In the genomic region with DNA sequence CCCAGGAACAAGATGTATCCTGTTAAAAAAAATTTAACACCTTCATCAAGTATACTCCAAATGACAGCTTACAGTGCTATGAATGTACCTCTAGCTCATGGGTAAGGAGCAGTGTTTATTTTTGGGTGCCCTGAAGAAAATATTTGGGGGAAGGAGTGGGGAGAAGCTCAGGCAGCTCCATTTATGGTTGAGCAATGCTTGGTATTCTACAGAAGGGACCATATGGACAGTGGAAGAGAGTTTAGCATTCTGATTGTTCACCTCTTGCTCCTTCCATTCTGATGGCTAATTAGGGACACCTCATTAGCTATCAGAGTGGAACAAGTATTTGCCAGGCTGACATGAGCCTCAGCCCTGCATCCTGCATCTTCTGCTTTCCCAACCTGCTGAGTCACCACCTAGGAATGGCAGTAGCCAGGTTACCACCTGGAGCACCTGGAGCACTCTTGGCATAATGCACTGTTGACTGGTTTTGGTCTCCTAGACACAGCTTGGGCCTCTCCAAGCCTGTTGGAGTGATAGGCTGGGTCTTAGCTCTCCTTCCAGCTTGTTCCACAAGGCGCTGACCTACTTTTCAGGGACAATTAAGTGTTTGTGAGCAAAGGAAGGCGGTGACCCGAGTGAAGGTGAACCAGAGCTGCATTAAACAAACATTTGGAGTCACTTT, we compare ENCODE assay signal across 8 cellular contexts.
A peak's percentile ranks its signal among the peaks of the same experiment; 100 is the strongest.
DNase-seq lines count a peak whose midpoint lies in the region; TF ChIP-seq lines count a peak whose summit lies in the region.
"Had no signal": no experiment of that assay in that cellular context is flagged by ENCODE, and none has a peak within 500 bp of the region (broad histone marks: within the 10 kb centered on the region; RNA-seq: fewer than 3 reads in every experiment).

No MANE protein-coding gene starts in this region.

- peak; percentile 42 for DNase-seq in astrocyte of the hippocampus (ENCODE audit: low read depth, low spot score)
- peak; percentile 59 for DNase-seq in kidney glomerular epithelial cell (lab: John Stamatoyannopoulos, UW)
- peak; percentile 73 for DNase-seq in testis
- DNase-seq in T-helper 1 cell, result no peak
- DNase-seq in activated CD4-positive, alpha-beta T cell treated with anti-CD3 and anti-CD28 coated beads, Interleukin-2, amount 50 U/mL, for 1 hour, result no peak
- no peak for DNase-seq in DMS 273 treated with DMSO at 0.1 percent for 48 hours (lab: John Stamatoyannopoulos, UW)

- TF ChIP-seq CTCF in testis (IDR thresholded peaks at IDR 0.05), result no peak

- WGBS in testis, 2 donors, result 46 to 69% methylated on average over 3 of the region's 3 CpGs

- H3K4me1 ChIP-seq in testis, result peaks cover 13% of the 10 kb centered on the region

- no peak for TF ChIP-seq EP300 in Ishikawa (IDR thresholded peaks at IDR 0.05; ENCODE audit: borderline replicate concordance)

- intact Hi-C loops in testis (cut with DNase I; ENCODE audit: low total_unique reads), result no loop called here

- TF ChIP-seq RAD21 in Ishikawa (IDR thresholded peaks at IDR 0.05; ENCODE audit: low read depth), result no peak

- peak overlapping the region; percentile 69 to 72 for H3K27ac ChIP-seq in testis

- no peaks in the 10 kb centered on the region for H3K9me3 ChIP-seq in testis
- H3K9me3 ChIP-seq: adrenal gland had no signal

- no peak for TF ChIP-seq POLR2A in testis (IDR thresholded peaks at IDR 0.05)

- H3K4me3 ChIP-seq in testis, result no peak overlapping the region
- H3K4me3 ChIP-seq: adrenal gland had no signal

- no peaks in the 10 kb centered on the region for H3K27me3 ChIP-seq in testis
- H3K27me3 ChIP-seq: adrenal gland had no signal

- H3K36me3 ChIP-seq in testis (ENCODE audit: low read depth, missing control alignments), result no peaks in the 10 kb centered on the region
- H3K36me3 ChIP-seq: adrenal gland had no signal

TF ChIP-seq in Ishikawa, 13 proteins besides CTCF, POLR2A, EP300 and RAD21:
- TF ChIP-seq NFIC (IDR thresholded peaks at IDR 0.05) (peak; percentile 52), YY1 (IDR thresholded peaks at IDR 0.05; ENCODE audit: low read depth) (peak; percentile 68; the same call in 1 of the 2 replicates), ZBTB7A (IDR thresholded peaks at IDR 0.05; ENCODE audit: low read depth) (no peak), EGR1 (IDR thresholded peaks at IDR 0.05) (no peak), FOXM1 (IDR thresholded peaks at IDR 0.05; ENCODE audit: borderline replicate concordance, low read depth) (no peak), TCF12 (IDR thresholded peaks at IDR 0.05; ENCODE audit: low read depth) (peak; percentile 57; the same call in 1 of the 2 replicates), TEAD4 (IDR thresholded peaks at IDR 0.05) (peak; percentile 79)
- TF ChIP-seq, protein P1, sequence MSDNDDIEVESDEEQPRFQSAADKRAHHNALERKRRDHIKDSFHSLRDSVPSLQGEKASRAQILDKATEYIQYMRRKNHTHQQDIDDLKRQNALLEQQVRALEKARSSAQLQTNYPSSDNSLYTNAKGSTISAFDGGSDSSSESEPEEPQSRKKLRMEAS (IDR thresholded peaks at IDR 0.05), result 0 out of 2 replicates have a peak, but pooled peaks have one; percentile 32

Comparison
In these comparisons a context has a peak if more than half of its experiments do, and no peak if none do; other contexts are left out.
1. DNase-seq: peak in astrocyte of the hippocampus (single experiment), kidney glomerular epithelial cell (single experiment) and testis (single experiment); none in T-helper 1 cell (0 of 5), activated CD4-positive, alpha-beta T cell treated with anti-CD3 and anti-CD28 coated beads, Interleukin-2, amount 50 U/mL, for 1 hour (single experiment) and DMS 273 treated with DMSO at 0.1 percent for 48 hours (single experiment).